In the genomic region with DNA sequence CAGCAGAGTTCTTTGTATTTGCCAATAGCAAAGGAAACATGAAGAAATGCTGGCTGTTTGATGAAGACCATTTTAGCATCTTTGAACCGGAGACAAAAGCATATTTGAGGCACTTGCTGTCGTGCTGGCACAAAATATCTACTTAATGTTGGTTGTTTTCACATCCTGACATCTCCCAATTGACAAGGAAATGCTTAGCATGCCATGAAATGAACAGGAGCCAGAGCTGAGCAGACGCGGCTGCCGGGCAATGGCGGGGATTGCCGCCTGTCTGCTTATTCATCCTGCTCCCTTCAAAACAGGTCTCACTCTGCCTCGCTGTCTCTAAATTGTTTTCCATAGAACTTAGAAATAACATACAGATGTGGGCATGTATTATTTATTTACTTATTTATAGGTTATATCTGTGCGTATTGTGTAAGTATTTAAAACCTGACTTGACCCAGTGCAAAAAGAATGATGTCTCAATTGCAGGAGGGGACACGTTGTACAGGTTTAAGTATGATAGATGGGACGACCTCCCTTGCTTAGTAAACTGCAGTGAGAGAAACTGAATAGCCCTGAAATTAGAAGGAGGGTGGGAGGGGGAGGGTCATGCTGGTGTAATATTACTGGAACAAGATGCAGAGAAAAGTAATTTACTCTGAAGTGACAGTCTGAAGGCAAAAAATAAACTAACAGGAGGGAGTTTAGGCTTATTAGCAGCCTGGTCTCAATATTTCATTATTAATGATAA, we compare ENCODE assay signal across 11 cellular contexts.
DNase-seq lines count a peak whose midpoint lies in the region; ATAC-seq, FAIRE-seq and TF ChIP-seq lines count a peak whose summit lies in the region.
"Had no signal": no experiment of that assay in that cellular context is flagged by ENCODE, and none has a peak within 500 bp of the region (broad histone marks: within the 10 kb centered on the region; RNA-seq: fewer than 3 reads in every experiment).

No MANE protein-coding gene starts in this region.

- DNase-seq in AG20443 (ENCODE audit: low spot score) (peak; percentile 46), NCI-H146 treated with DMSO at 0.1 percent for 48 hours (lab: John Stamatoyannopoulos, UW; ENCODE audit: unreplicated experiment) (peak; percentile 96), astrocyte of the hippocampus (ENCODE audit: low read depth, low spot score) (peak; percentile 73), lung microvascular endothelial cell (ENCODE audit: low read depth in 2 of 2) (peak; percentile 42 to 63), GM13976 (ENCODE audit: low spot score) (no peak), GM19239 (ENCODE audit: insufficient read length, low spot score) (no peak), cerebellar nuclear complex (lab: John Stamatoyannopoulos, UW) (no peak)
- DNase-seq: activated CD8-positive, alpha-beta memory T cell treated with anti-CD3 and anti-CD28 coated beads, Interleukin-2, amount 50 U/mL, for 4 hours; NCI-H2029 treated with DMSO at 0.1 percent for 48 hours; ovary had no signal

- in situ Hi-C loops in GM13976 (cut with MboI; ENCODE audit: low sequenced_read_pairs, unreplicated experiment) = no loop called here

- ATAC-seq in GM18511 (IDR thresholded peaks at IDR 0.05; ENCODE audit: unreplicated experiment) = no peak

- no peak for TF ChIP-seq CTCF in GM13976 (IDR thresholded peaks at IDR 0.05; ENCODE audit: borderline replicate concordance, control extremely low read depth, extremely low read depth, insufficient read depth, missing control alignments)

- no peak for FAIRE-seq in GM19239 (lab: Jason Lieb, UNC)

Comparison
In these comparisons a context has a peak if more than half of its experiments do, and no peak if none do; other contexts are left out.
1. DNase-seq: peak in AG20443 (single experiment), NCI-H146 treated with DMSO at 0.1 percent for 48 hours (single experiment), astrocyte of the hippocampus (single experiment) and lung microvascular endothelial cell (2 of 2); none in GM13976 (single experiment), GM19239 (single experiment) and cerebellar nuclear complex (0 of 2).